In the genomic region with DNA sequence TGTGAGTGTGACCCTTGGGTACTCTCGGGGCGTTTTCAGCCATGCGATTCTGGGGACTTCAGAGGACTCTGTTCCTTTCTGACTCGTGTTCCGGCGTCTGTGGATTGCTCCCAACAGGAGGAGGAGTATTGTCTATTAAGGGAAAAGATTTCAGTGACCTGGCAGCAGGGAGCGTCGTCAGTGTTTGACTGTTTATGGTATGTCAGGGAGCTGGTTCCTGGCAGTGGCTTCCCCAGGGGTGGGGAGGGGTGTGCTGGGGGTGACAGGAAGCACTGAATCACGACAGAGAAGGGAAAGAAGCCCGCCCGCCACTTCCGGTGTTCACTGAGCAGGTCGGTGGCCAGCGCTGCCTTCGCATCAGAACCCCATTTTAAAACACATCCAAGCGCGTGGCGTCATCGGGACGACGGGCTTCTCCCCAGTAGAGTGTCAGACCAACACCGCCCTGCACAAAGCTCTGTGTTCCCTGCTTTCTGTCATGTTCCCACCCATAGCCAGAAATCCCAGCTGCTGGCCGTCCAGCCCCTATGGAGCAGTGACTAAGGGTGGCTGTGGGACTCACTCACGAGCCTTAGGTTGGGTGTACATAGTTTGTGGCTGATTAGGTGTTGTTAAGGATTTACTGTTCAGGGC, we compare ENCODE assay signal across 8 cellular contexts. TPM values are rescaled to one million over a fixed set of nuclear protein-coding genes. Genes with fewer than 3 reads are reported as not detected.
A peak's percentile ranks its signal among the peaks of the same experiment; 100 is the strongest.
DNase-seq lines count a peak whose midpoint lies in the region; ATAC-seq, FAIRE-seq and TF ChIP-seq lines count a peak whose summit lies in the region.

No MANE protein-coding gene starts in this region.

- H3K9me3 ChIP-seq in astrocyte (ENCODE audit: insufficient read depth, low read depth, low read length) (no peaks in the 10 kb centered on the region), lung (ENCODE audit: control insufficient read depth in 2 of 2, insufficient read depth in 1 of 2, low read length in 1 of 2) (no peaks in the 10 kb centered on the region)

- H3K27me3 ChIP-seq in astrocyte (ENCODE audit: insufficient read depth, low read length) (no peaks in the 10 kb centered on the region), lung (ENCODE audit: control insufficient read depth, insufficient read depth) (no peaks in the 10 kb centered on the region)

- H3K36me3 Mint-ChIP-seq in astrocyte (ENCODE audit: low read depth, unreplicated experiment), result peaks cover 19% of the 10 kb centered on the region

- peak; percentile 6 for DNase-seq in T follicular helper cell (ENCODE audit: low read depth)
- DNase-seq in astrocyte (ENCODE audit: low read depth), result peak; percentile 84
- peak; percentile 59 for DNase-seq in lung (ENCODE audit: low spot score)
- peak; percentile 25 for DNase-seq in stimulated activated CD8-positive, alpha-beta memory T cell treated with anti-CD3 and anti-CD28 coated beads, Interleukin-12 subunit alpha, Interleukin-12 subunit beta, amount 100 ng/mL, for 1 hour (ENCODE audit: low read depth)
- DNase-seq in GOT3 (lab: John Stamatoyannopoulos, UW), result no peak

- H3K9me3 Mint-ChIP-seq in astrocyte (ENCODE audit: unreplicated experiment), result peaks cover 3% of the 10 kb centered on the region

- H3K9ac ChIP-seq in astrocyte (ENCODE audit: low read length), result peak overlapping the region; percentile 89

- peak overlapping the region; percentile 66 for H3K4me2 ChIP-seq in astrocyte (ENCODE audit: low read length)

- peaks cover 82% of the 10 kb centered on the region for H3K79me2 ChIP-seq in astrocyte (ENCODE audit: insufficient read depth, low read length)

- H3K4me3 Mint-ChIP-seq in astrocyte (ENCODE audit: unreplicated experiment), result peak overlapping the region; percentile 70

- 8 to 24% methylated on average over 24 of the region's 24 CpGs for WGBS in lung, 2 donors

- H3K4me3 ChIP-seq in astrocyte (ENCODE audit: insufficient read depth, low read depth, low read length) (peak overlapping the region; percentile 24), lung (no peak overlapping the region)

- no peaks in the 10 kb centered on the region for H3K27me3 Mint-ChIP-seq in astrocyte (ENCODE audit: low read depth, unreplicated experiment)

- H2AFZ ChIP-seq in astrocyte (ENCODE audit: low read depth, low read length), result no peak overlapping the region

- peaks cover 86% of the 10 kb centered on the region for H3K4me1 ChIP-seq in astrocyte (ENCODE audit: insufficient read depth, low read length)
- H3K4me1 ChIP-seq in lung (ENCODE audit: control insufficient read depth in 2 of 2, insufficient read depth in 2 of 2, low read length in 2 of 2), result peaks cover 34 to 37% of the 10 kb centered on the region in 2 donors

- H3K36me3 ChIP-seq in astrocyte (ENCODE audit: insufficient read depth, low read length) (peaks cover 11% of the 10 kb centered on the region), lung (ENCODE audit: control insufficient read depth in 2 of 2, insufficient read depth in 2 of 2, low read length in 2 of 2) (no peaks in the 10 kb centered on the region)

- no peaks in the 10 kb centered on the region for H4K20me1 ChIP-seq in astrocyte (ENCODE audit: insufficient read depth, low read length)

- peaks cover 89% of the 10 kb centered on the region for H3K4me1 Mint-ChIP-seq in astrocyte (ENCODE audit: low read depth, unreplicated experiment)

- ATAC-seq in GM18907 (IDR thresholded peaks at IDR 0.05; ENCODE audit: unreplicated experiment) (peak; percentile 80), lung (ENCODE audit: insufficient read depth, low FRiP score) (peak; percentile 43), GM19035 (IDR thresholded peaks at IDR 0.05; ENCODE audit: unreplicated experiment) (no peak), GM21390 (IDR thresholded peaks at IDR 0.05; ENCODE audit: unreplicated experiment) (no peak)

- peak; percentile 32 for FAIRE-seq in astrocyte (lab: Jason Lieb, UNC)

- peak overlapping the region; percentile 99 for H3K27ac ChIP-seq in astrocyte (ENCODE audit: low read depth, low read length)
- peak overlapping the region; percentile 93 to 95 for H3K27ac ChIP-seq in lung (ENCODE audit: low read depth in 1 of 2, low read length in 1 of 2)

- H3K27ac Mint-ChIP-seq in astrocyte (ENCODE audit: unreplicated experiment), result peak overlapping the region; percentile 99

- TF ChIP-seq CTCF in astrocyte (IDR thresholded peaks at IDR 0.05; ENCODE audit: insufficient read depth, low read depth, low read length) (no peak), lung (IDR thresholded peaks at IDR 0.05; ENCODE audit: control extremely low read depth, extremely low read depth) (no peak)

RNA-seq across cellular contexts. Expression of gene COL4A2, which starts 33.8 kb away (rescaled TPM):
- total RNA-seq in astrocyte (1,414 and 1,647 TPM in 2 replicates), lung (100 to 1,000 TPM; 414 to 627 TPM)
- 100 to 1,000 TPM; 169 to 264 TPM for polyA plus RNA-seq in lung

RNA-seq across cellular contexts. Expression of gene COL4A1, which starts 34.0 kb away (rescaled TPM):
- 2,489 and 3,103 TPM in 2 replicates for total RNA-seq in astrocyte
- 1,000 to 10,000 TPM in 1 of 2 donors, 100 to 1,000 TPM in 1; 326 to 1,051 TPM for total RNA-seq in lung
- polyA plus RNA-seq in lung, result 100 to 1,000 TPM; 114 to 310 TPM

Comparison
In these comparisons a context has a peak if more than half of its experiments do, and no peak if none do; other contexts are left out.
1. ATAC-seq: peak in GM18907 (single experiment) and lung (single experiment); none in GM19035 (single experiment) and GM21390 (single experiment).